In the genomic region with DNA sequence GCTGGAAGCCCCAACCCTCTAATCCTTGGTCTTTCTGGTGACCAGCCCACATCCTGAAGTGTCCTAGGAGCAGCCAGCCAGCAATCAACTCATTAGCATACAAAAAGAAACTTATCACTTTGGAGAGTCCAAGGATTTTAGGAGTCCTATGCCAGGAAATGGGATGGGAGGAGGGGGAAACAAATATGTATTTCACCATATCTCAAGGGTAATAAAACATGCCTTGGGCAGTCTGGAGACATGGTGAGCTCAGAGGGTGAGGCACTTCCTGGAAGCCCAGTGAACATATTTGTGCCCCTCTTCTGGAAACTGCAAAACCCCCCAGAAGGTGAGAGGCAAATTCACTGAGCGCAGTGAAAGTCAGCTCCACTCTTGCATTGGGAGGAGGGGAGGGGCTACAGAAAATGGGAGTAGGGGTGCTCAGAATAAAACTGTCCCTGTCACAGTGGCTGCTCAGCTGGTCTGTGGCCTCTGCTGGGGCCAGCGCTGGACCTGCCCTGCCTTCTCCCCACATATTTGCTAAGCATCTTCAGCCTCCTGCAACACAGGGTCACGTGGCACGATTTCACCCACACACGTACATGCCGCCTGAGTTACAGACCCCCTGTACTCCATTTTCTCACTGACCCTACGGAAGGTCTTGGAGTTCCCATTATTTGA, we compare ENCODE assay signal across 11 cellular contexts. TPM values are rescaled to one million over a fixed set of nuclear protein-coding genes. Genes with fewer than 3 reads are reported as not detected.
DNase-seq lines count a peak whose midpoint lies in the region; ATAC-seq and TF ChIP-seq lines count a peak whose summit lies in the region.
"Had no signal": no experiment of that assay in that cellular context is flagged by ENCODE, and none has a peak within 500 bp of the region (broad histone marks: within the 10 kb centered on the region; RNA-seq: fewer than 3 reads in every experiment).

No MANE protein-coding gene starts in this region.

- CTCF ChIA-PET in activated CD4-positive, alpha-beta memory T cell treated with anti-CD3 and anti-CD28 coated beads for 36 hours (lab: Charles Lee), result no interaction called here

- no peak for TF ChIP-seq POLR2A in stomach (IDR thresholded peaks at IDR 0.05)

- WGBS in stomach, 5 donors, result 58 to 82% (median 72%) methylated on average over 6 to 7 of the region's 7 CpGs

- H3K4me2 ChIP-seq in GM23338, result 0 out of 2 replicates have a peak overlapping the region, but pooled peaks have one; percentile 14

- no peaks in the 10 kb centered on the region for H3K9me3 ChIP-seq in stomach

- H3K79me2 ChIP-seq in GM23338 (replicated peaks; ENCODE audit: insufficient read depth), result no peaks in the 10 kb centered on the region

- no peak overlapping the region for H3K4me3 Mint-ChIP-seq in GM23338
- no peak overlapping the region for H3K4me3 Mint-ChIP-seq in activated CD4-positive, alpha-beta memory T cell treated with anti-CD3 and anti-CD28 coated beads for 36 hours
- H3K4me3 Mint-ChIP-seq: memory B cell had no signal

- ATAC-seq in GM23338 (no peak), left lobe of liver (no peak), HG02588 (IDR thresholded peaks at IDR 0.05; ENCODE audit: unreplicated experiment) (no peak), GM19351 (IDR thresholded peaks at IDR 0.05; ENCODE audit: unreplicated experiment) (no peak)

- H3K27me3 ChIP-seq in GM23338 (ENCODE audit: insufficient read depth), result no peaks in the 10 kb centered on the region
- H3K27me3 ChIP-seq in stomach, result no peaks in the 10 kb centered on the region

- H3K27ac Mint-ChIP-seq in GM23338, result no peak overlapping the region
- H3K27ac Mint-ChIP-seq in activated CD4-positive, alpha-beta memory T cell treated with anti-CD3 and anti-CD28 coated beads for 36 hours, result no peak overlapping the region
- H3K27ac Mint-ChIP-seq: memory B cell had no signal

- intact Hi-C loops in activated CD4-positive, alpha-beta memory T cell treated with anti-CD3 and anti-CD28 coated beads for 36 hours (cut with micrococcal nuclease), result no loop called here
- intact Hi-C loops in stomach (cut with DNase I; ENCODE audit: low total_unique reads), result no loop called here

- POLR2A ChIA-PET in activated CD4-positive, alpha-beta memory T cell treated with anti-CD3 and anti-CD28 coated beads for 36 hours (lab: Charles Lee), result no interaction called here

- no peak for TF ChIP-seq CTCF in GM23338 (conservative IDR thresholded peaks at IDR 0.05; ENCODE audit: low read depth in 2 of 2)
- TF ChIP-seq CTCF in stomach (IDR thresholded peaks at IDR 0.05), result no peak

- no peaks in the 10 kb centered on the region for H3K9me2 ChIP-seq in GM23338 (ENCODE audit: insufficient read depth)

- peaks cover 16% of the 10 kb centered on the region for H3K4me1 ChIP-seq in GM23338 (ENCODE audit: insufficient read depth)
- H3K4me1 ChIP-seq in stomach, result peaks cover 50 to 83% (median 62%) of the 10 kb centered on the region in 4 donors

- DNase-seq in GM23338 (ENCODE audit: low spot score) (no peak), left lobe of liver (ENCODE audit: low spot score) (peak; percentile 37), stomach (no peak)
- peak; percentile 0 for DNase-seq in activated CD4-positive, alpha-beta memory T cell treated with anti-CD3 and anti-CD28 coated beads for 36 hours
- DNase-seq in effector CD8-positive, alpha-beta T cell (lab: John Stamatoyannopoulos, UW), result no peak
- DNase-seq: NCI-H1417, NCI-H748 treated with DMSO at 0.1 percent for 48 hours, SHP77 treated with DMSO at 0.1 percent for 48 hours had no signal

- H3K4me3 ChIP-seq in GM23338 (no peak overlapping the region), stomach (no peak overlapping the region)

- H3K36me3 ChIP-seq in GM23338 (ENCODE audit: insufficient read depth), result no peaks in the 10 kb centered on the region
- no peaks in the 10 kb centered on the region for H3K36me3 ChIP-seq in stomach

- H3F3A ChIP-seq in GM23338 (replicated peaks; ENCODE audit: low read depth), result no peaks in the 10 kb centered on the region

- H3K4me1 Mint-ChIP-seq in GM23338, result peaks cover 39% of the 10 kb centered on the region
- peaks cover 34% of the 10 kb centered on the region for H3K4me1 Mint-ChIP-seq in activated CD4-positive, alpha-beta memory T cell treated with anti-CD3 and anti-CD28 coated beads for 36 hours (ENCODE audit: low read depth)

- H2AFZ ChIP-seq in GM23338, result no peak overlapping the region

- no peaks in the 10 kb centered on the region for H4K20me1 ChIP-seq in GM23338 (replicated peaks; ENCODE audit: insufficient read depth)

- H3K36me3 Mint-ChIP-seq in GM23338 (ENCODE audit: low read depth), result no peaks in the 10 kb centered on the region
- H3K36me3 Mint-ChIP-seq in activated CD4-positive, alpha-beta memory T cell treated with anti-CD3 and anti-CD28 coated beads for 36 hours, result no peaks in the 10 kb centered on the region
- H3K36me3 Mint-ChIP-seq: memory B cell had no signal

- TF ChIP-seq EP300 in stomach (IDR thresholded peaks at IDR 0.05), result no peak

- H3K27ac ChIP-seq in GM23338 (ENCODE audit: low read depth), result no peak overlapping the region
- H3K27ac ChIP-seq in stomach, result peak overlapping the region in 4 of 5 donors; percentile 41 to 64 (median 52)

- H3K27me3 Mint-ChIP-seq in GM23338 (ENCODE audit: insufficient read depth, low read depth, poor library complexity), result peaks cover 10% of the 10 kb centered on the region
- no peaks in the 10 kb centered on the region for H3K27me3 Mint-ChIP-seq in activated CD4-positive, alpha-beta memory T cell treated with anti-CD3 and anti-CD28 coated beads for 36 hours

- no peaks in the 10 kb centered on the region for H3K9me3 Mint-ChIP-seq in GM23338
- H3K9me3 Mint-ChIP-seq in activated CD4-positive, alpha-beta memory T cell treated with anti-CD3 and anti-CD28 coated beads for 36 hours, result no peaks in the 10 kb centered on the region
- H3K9me3 Mint-ChIP-seq: memory B cell had no signal

TF ChIP-seq in GM23338, 12 proteins besides CTCF, POLR2A, EP300 and RAD21 (continues in another document):
- TF ChIP-seq NANOG (IDR thresholded peaks at IDR 0.05; ENCODE audit: borderline replicate concordance) (no peak), EZH2phosphoT487 (IDR thresholded peaks at IDR 0.05; ENCODE audit: unreplicated experiment) (no peak), CREB1 (CRISPR knock-in tag; IDR thresholded peaks at IDR 0.05; ENCODE audit: low read depth) (no peak), ZNF114 (CRISPR knock-in tag; IDR thresholded peaks at IDR 0.05) (no peak), POLR2AphosphoS5 (IDR thresholded peaks at IDR 0.05; ENCODE audit: low read depth) (no peak), STAT1 (IDR thresholded peaks at IDR 0.05; ENCODE audit: unreplicated experiment) (no peak), EZH2 (IDR thresholded peaks at IDR 0.05; ENCODE audit: low read depth, unreplicated experiment) (no peak)
- TF ChIP-seq, protein P1, sequence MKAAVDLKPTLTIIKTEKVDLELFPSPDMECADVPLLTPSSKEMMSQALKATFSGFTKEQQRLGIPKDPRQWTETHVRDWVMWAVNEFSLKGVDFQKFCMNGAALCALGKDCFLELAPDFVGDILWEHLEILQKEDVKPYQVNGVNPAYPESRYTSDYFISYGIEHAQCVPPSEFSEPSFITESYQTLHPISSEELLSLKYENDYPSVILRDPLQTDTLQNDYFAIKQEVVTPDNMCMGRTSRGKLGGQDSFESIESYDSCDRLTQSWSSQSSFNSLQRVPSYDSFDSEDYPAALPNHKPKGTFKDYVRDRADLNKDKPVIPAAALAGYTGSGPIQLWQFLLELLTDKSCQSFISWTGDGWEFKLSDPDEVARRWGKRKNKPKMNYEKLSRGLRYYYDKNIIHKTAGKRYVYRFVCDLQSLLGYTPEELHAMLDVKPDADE (IDR thresholded peaks at IDR 0.05), result no peak

RNA-seq across cellular contexts. Expression of a gene that starts 17.7 kb away (rescaled TPM):
- total RNA-seq in GM23338 (2014; rRNA removed; shearing (Covaris generic)), result 25.9 and 30.9 TPM in 2 replicates
- polyA plus RNA-seq in GM23338 (2016; fragmentation: Nextera tagmentation; extraction: Ambion mirVana) (9.2 and 9.4 TPM in 2 replicates), stomach (10 to 100 TPM; 17.7 to 20.2 (median 18.2) TPM)
- 10 to 100 TPM; 28.5 to 29.2 TPM for total RNA-seq in activated CD4-positive, alpha-beta memory T cell treated with anti-CD3 and anti-CD28 coated beads for 36 hours
- total RNA-seq in left lobe of liver (15.0 TPM), stomach (100 to 1,000 TPM in 1 of 5 donors, 10 to 100 TPM in 4; 25.9 to 103 (median 67.7) TPM)

Comparison
In these comparisons a context has a peak if more than half of its experiments do, and no peak if none do; other contexts are left out.
1. DNase-seq: peak in activated CD4-positive, alpha-beta memory T cell treated with anti-CD3 and anti-CD28 coated beads for 36 hours (single experiment) and left lobe of liver (single experiment); none in GM23338 (single experiment), stomach (single experiment) and effector CD8-positive, alpha-beta T cell (single experiment).